15 cellular contexts compared by ENCODE assay signal in the genomic region with DNA sequence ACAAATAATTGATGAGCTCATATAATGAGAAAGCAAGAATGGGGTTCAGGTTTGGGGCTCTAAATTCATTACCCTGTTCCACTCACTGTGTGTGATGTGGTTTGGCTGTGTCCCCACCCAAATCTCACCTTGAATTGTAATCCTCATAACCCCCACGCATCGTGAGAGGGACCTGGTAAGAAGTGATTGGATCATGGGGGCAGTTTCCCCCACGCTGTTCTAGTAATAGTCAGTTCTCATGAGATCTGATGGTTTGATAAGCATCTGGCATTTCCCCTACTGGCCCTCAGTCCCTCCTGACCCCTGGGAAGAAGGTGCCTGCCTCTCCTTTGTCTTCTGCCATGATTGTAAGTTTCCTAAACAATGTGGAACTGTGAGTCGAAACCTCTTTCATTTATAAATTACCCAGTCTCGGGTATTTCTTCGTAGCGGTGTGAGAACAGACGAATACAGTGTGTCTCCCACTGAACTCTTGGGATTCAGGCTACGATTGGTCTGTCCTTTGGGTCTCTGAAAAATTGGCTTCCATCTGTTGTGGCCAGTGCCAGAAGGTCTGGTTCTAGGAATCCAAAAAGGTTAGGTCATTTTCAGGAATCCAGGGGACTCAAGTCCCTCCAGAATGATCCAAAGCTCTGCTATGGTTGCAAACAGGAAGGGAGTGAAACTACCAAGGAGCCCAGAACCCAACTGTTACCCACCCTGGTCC.
A peak's percentile ranks its signal among the peaks of the same experiment; 100 is the strongest.
DNase-seq lines count a peak whose midpoint lies in the region; ATAC-seq and TF ChIP-seq lines count a peak whose summit lies in the region.
"Had no signal": no experiment of that assay in that cellular context is flagged by ENCODE, and none has a peak within 500 bp of the region (broad histone marks: within the 10 kb centered on the region; RNA-seq: fewer than 3 reads in every experiment).

No MANE protein-coding gene starts in this region.

- no peak for TF ChIP-seq EP300 in gastroesophageal sphincter (IDR thresholded peaks at IDR 0.05)

- DNase-seq in activated T-cell treated with anti-CD3 and anti-CD28 coated beads, Interleukin-2, amount 50 U/mL, for 24 hours, result no peak
- DNase-seq in activated T-cell treated with anti-CD3 and anti-CD28 coated beads for 4 hours (no peak), SK-N-DZ (ENCODE audit: low spot score) (peak; percentile 28), smooth muscle cell (lab: John Stamatoyannopoulos, UW; ENCODE audit: unreplicated experiment) (no peak), medulla oblongata (ENCODE audit: extremely low spot score) (no peak), NCI-H2227 (lab: John Stamatoyannopoulos, UW; ENCODE audit: unreplicated experiment) (no peak), RWPE1 (ENCODE audit: low spot score) (no peak)
- DNase-seq: cortex of kidney, DMS53, NCI-H2171 treated with DMSO at 0.1 percent for 48 hours, upper lobe of right lung had no signal

- peak overlapping the region; percentile 71 for H3K4me2 ChIP-seq in smooth muscle cell

- peaks cover 9% of the 10 kb centered on the region for H3K36me3 Mint-ChIP-seq in activated T-cell treated with anti-CD3 and anti-CD28 coated beads, Interleukin-2, amount 50 U/mL, for 24 hours (ENCODE audit: low read depth)

- 75 to 91% methylated on average over 6 of the region's 9 CpGs for WGBS in gastroesophageal sphincter (ENCODE audit: low coverage in 1 of 2), 2 donors
- 73% methylated on average over 9 of the region's 9 CpGs for WGBS in smooth muscle cell (ENCODE audit: low lambda C conversion rate)

- no peaks in the 10 kb centered on the region for H3K79me2 ChIP-seq in smooth muscle cell (ENCODE audit: low read depth)

- POLR2A ChIA-PET in RWPE1 (lab: Yijun Ruan, JAX; ENCODE audit: low non-redundant PET), result no interaction called here

- H3F3A ChIP-seq in smooth muscle cell (ENCODE audit: low read depth), result peaks cover 16% of the 10 kb centered on the region

- H2AFZ ChIP-seq in smooth muscle cell (ENCODE audit: low read depth), result peak overlapping the region; percentile 1

- H3K9me3 ChIP-seq in gastroesophageal sphincter (no peaks in the 10 kb centered on the region), smooth muscle cell (replicated peaks; ENCODE audit: low read depth) (no peaks in the 10 kb centered on the region)
- H3K9me3 ChIP-seq: adrenal gland, upper lobe of right lung had no signal

- no peaks in the 10 kb centered on the region for H3K27me3 Mint-ChIP-seq in activated T-cell treated with anti-CD3 and anti-CD28 coated beads, Interleukin-2, amount 50 U/mL, for 24 hours

- no peaks in the 10 kb centered on the region for H3K9me3 Mint-ChIP-seq in activated T-cell treated with anti-CD3 and anti-CD28 coated beads, Interleukin-2, amount 50 U/mL, for 24 hours

- H3K4me3 Mint-ChIP-seq in activated T-cell treated with anti-CD3 and anti-CD28 coated beads, Interleukin-2, amount 50 U/mL, for 24 hours, result peak overlapping the region; percentile 8

- peaks cover 63% of the 10 kb centered on the region for H3K4me1 Mint-ChIP-seq in activated T-cell treated with anti-CD3 and anti-CD28 coated beads, Interleukin-2, amount 50 U/mL, for 24 hours (ENCODE audit: low read depth)

- no peak for ATAC-seq in gastroesophageal sphincter
- ATAC-seq: upper lobe of right lung had no signal

- peak overlapping the region; percentile 85 for H3K9ac ChIP-seq in smooth muscle cell (ENCODE audit: low read depth)

- H3K27me3 ChIP-seq in gastroesophageal sphincter (no peaks in the 10 kb centered on the region), smooth muscle cell (ENCODE audit: low read depth) (no peaks in the 10 kb centered on the region)
- H3K27me3 ChIP-seq: adrenal gland, upper lobe of right lung had no signal

- no peaks in the 10 kb centered on the region for H4K20me1 ChIP-seq in smooth muscle cell (ENCODE audit: low read depth)

- no peak for TF ChIP-seq CTCF in gastroesophageal sphincter (IDR thresholded peaks at IDR 0.05)
- no peak for TF ChIP-seq CTCF in smooth muscle cell (IDR thresholded peaks at IDR 0.05; ENCODE audit: borderline replicate concordance, insufficient read depth, poor library complexity, severe bottlenecking)
- no peak for TF ChIP-seq CTCF in RWPE1 (conservative IDR thresholded peaks at IDR 0.05; ENCODE audit: low read depth)

- CTCF ChIA-PET in RWPE1 (lab: Yijun Ruan, JAX), result interaction anchor here (0.6 kb wide), 1 partner anchor 76 kb away, joined by 3 read pairs; no protein-coding TSS in a partner anchor

- no peaks in the 10 kb centered on the region for H3K36me3 ChIP-seq in gastroesophageal sphincter
- no peaks in the 10 kb centered on the region for H3K36me3 ChIP-seq in smooth muscle cell (ENCODE audit: low read depth)
- H3K36me3 ChIP-seq: adrenal gland, upper lobe of right lung had no signal

- peak overlapping the region; percentile 84 for H3K27ac Mint-ChIP-seq in activated T-cell treated with anti-CD3 and anti-CD28 coated beads, Interleukin-2, amount 50 U/mL, for 24 hours

- peaks cover 2 to 93% (median 26%) of the 10 kb centered on the region in 3 donors for H3K4me1 ChIP-seq in gastroesophageal sphincter
- peaks cover 21% of the 10 kb centered on the region for H3K4me1 ChIP-seq in smooth muscle cell (ENCODE audit: low read depth)

- H3K4me3 ChIP-seq in gastroesophageal sphincter (no peak overlapping the region), smooth muscle cell (no peak overlapping the region)
- H3K4me3 ChIP-seq: adrenal gland, skin epidermis, upper lobe of right lung had no signal

- TF ChIP-seq POLR2A in gastroesophageal sphincter (IDR thresholded peaks at IDR 0.05), result no peak

- H3K27ac ChIP-seq in gastroesophageal sphincter, result peak overlapping the region in 3 of 4 donors; percentile 22 to 48 (median 38)
- H3K27ac ChIP-seq in smooth muscle cell (ENCODE audit: low read depth), result peak overlapping the region; percentile 91
- no peak overlapping the region for H3K27ac ChIP-seq in RWPE1
- H3K27ac ChIP-seq: adrenal gland, HL-60, upper lobe of right lung had no signal
